Comparison of ENCODE assay signal across 23 cellular contexts in the genomic region with DNA sequence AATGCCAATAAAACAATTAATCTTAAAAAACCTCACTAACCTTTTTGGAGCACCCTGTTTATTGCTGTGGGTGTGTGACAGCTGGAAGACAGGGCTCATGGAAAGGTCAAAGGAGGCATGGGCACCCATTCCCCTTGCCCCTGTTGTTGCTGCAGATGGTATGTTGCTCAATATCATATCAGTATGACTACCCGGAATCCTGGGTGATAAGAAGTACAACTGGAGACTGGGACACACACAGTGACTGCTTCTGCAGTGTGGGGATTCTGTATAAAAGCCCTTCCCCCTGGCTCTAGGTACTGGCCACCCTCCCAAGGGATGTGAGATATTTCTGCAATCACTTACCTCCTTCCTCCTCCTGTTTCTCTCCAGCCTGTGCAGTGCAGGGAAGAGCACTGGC. TPM values are rescaled to one million over a fixed set of nuclear protein-coding genes. Genes with fewer than 3 reads are reported as not detected.
DNase-seq lines count a peak whose midpoint lies in the region; ATAC-seq, FAIRE-seq and TF ChIP-seq lines count a peak whose summit lies in the region.
"Had no signal": no experiment of that assay in that cellular context is flagged by ENCODE, and none has a peak within 500 bp of the region (broad histone marks: within the 10 kb centered on the region; RNA-seq: fewer than 3 reads in every experiment).

No MANE protein-coding gene starts in this region.

- H4K8ac ChIP-seq in IMR-90 (ENCODE audit: low read depth in 2 of 2, low read length in 2 of 2): no peak overlapping the region

- no peak overlapping the region for H4K91ac ChIP-seq in IMR-90 (ENCODE audit: insufficient read depth, low read depth, low read length)

- H3K27me3 Mint-ChIP-seq in naive thymus-derived CD4-positive, alpha-beta T cell: peaks cover 0 to 10% (median 0%) of the 10 kb centered on the region in 5 donors
- peaks cover 11% of the 10 kb centered on the region for H3K27me3 Mint-ChIP-seq in activated T-cell treated with anti-CD3 and anti-CD28 coated beads, Interleukin-2, amount 50 U/mL, for 72 hours (ENCODE audit: low read depth)

- H3K4me1 Mint-ChIP-seq in naive thymus-derived CD4-positive, alpha-beta T cell: peaks cover 0 to 36% (median 0%) of the 10 kb centered on the region in 7 donors
- H3K4me1 Mint-ChIP-seq in activated T-cell treated with anti-CD3 and anti-CD28 coated beads, Interleukin-2, amount 50 U/mL, for 72 hours (ENCODE audit: low read depth): peaks cover 44% of the 10 kb centered on the region

- H2BK15ac ChIP-seq in IMR-90 (ENCODE audit: low read depth, low read length): no peak overlapping the region

- H2AK5ac ChIP-seq in IMR-90 (ENCODE audit: low read depth, low read length): no peak overlapping the region

- H3K4me2 ChIP-seq in BLaER1 treated with 17β-estradiol and CSF1 and Interleukin-3, amounts not matched to agents 10 nM and 100 nM: peak overlapping the region in 9 of 11 experiments; percentile 15 to 73 (median 57); a peak in 16 of 22 replicates
- no peak overlapping the region for H3K4me2 ChIP-seq in IMR-90 (ENCODE audit: low read depth, low read length)

- DNase-seq in IMR-90 (no peak), amniotic epithelial cell (ENCODE audit: low read depth) (peak; percentile 14), small intestine (peak; percentile 97), NCI-H1694 treated with DMSO at 0.1 percent for 48 hours (lab: John Stamatoyannopoulos, UW) (no peak)
- DNase-seq in naive thymus-derived CD4-positive, alpha-beta T cell: no peak
- no peak for DNase-seq in activated T-cell treated with anti-CD3 and anti-CD28 coated beads, Interleukin-2, amount 50 U/mL, for 72 hours
- DNase-seq: Calu3; CD8-positive, alpha-beta memory T cell; GM23248; NCI-H1048; NCI-H1436; NCI-H1930; NCI-H510A; NCI-H748 treated with DMSO at 0.1 percent for 48 hours had no signal

- no peak for ATAC-seq in IMR-90 (ENCODE audit: low read depth)
- ATAC-seq in naive thymus-derived CD4-positive, alpha-beta T cell: no peak
- ATAC-seq in activated T-cell treated with anti-CD3 and anti-CD28 coated beads, Interleukin-2, amount 50 U/mL, for 72 hours (replicated peaks in 1 of 2): no peak

- H3K36me3 ChIP-seq in BLaER1 treated with 17β-estradiol and CSF1 and Interleukin-3, amounts not matched to agents 10 nM and 100 nM: no peaks in the 10 kb centered on the region
- H3K36me3 ChIP-seq in IMR-90 (ENCODE audit: control insufficient read depth, insufficient read depth, low read length) (no peaks in the 10 kb centered on the region), small intestine (ENCODE audit: control insufficient read depth in 2 of 2, insufficient read depth in 2 of 2, low read length in 2 of 2) (no peaks in the 10 kb centered on the region)
- H3K36me3 ChIP-seq in naive thymus-derived CD4-positive, alpha-beta T cell (ENCODE audit: control insufficient read depth in 2 of 3, insufficient read depth in 3 of 3, low read length in 3 of 3): no peaks in the 10 kb centered on the region
- H3K36me3 ChIP-seq: HAP-1, SJSA1 had no signal

- H3K9me1 ChIP-seq in IMR-90 (ENCODE audit: insufficient read depth, low read length): no peaks in the 10 kb centered on the region

- no peak for TF ChIP-seq POLR2A in IMR-90 (IDR thresholded peaks at IDR 0.05; ENCODE audit: low read depth, low read length)

- no peak overlapping the region for H4K5ac ChIP-seq in IMR-90 (ENCODE audit: low read depth, low read length)

- CTCF ChIA-PET in IMR-90 (lab: Yijun Ruan, JAX): no interaction called here
- CTCF ChIA-PET in naive thymus-derived CD4-positive, alpha-beta T cell (lab: Charles Lee): no interaction called here

- no peak overlapping the region for H2AFZ ChIP-seq in IMR-90 (replicated peaks; ENCODE audit: low read length, poor library complexity)
- H2AFZ ChIP-seq: GM23248 had no signal

- no peak for FAIRE-seq in small intestine (lab: Jason Lieb, UNC)
- FAIRE-seq: G401.6, GM18507, RCC 7860 had no signal

- H3K36me3 Mint-ChIP-seq in naive thymus-derived CD4-positive, alpha-beta T cell: no peaks in the 10 kb centered on the region
- no peaks in the 10 kb centered on the region for H3K36me3 Mint-ChIP-seq in activated T-cell treated with anti-CD3 and anti-CD28 coated beads, Interleukin-2, amount 50 U/mL, for 72 hours (ENCODE audit: insufficient read depth in 2 of 2)
- H3K36me3 Mint-ChIP-seq: CD8-positive, alpha-beta memory T cell had no signal

- H3K4me3 ChIP-seq in BLaER1 treated with 17β-estradiol and CSF1 and Interleukin-3, amounts not matched to agents 10 nM and 100 nM: no peak overlapping the region
- H3K4me3 ChIP-seq in IMR-90 (ENCODE audit: insufficient read depth, low read depth, low read length): no peak overlapping the region
- no peak overlapping the region for H3K4me3 ChIP-seq in small intestine (ENCODE audit: low read depth in 1 of 2, low read length in 2 of 2)
- H3K4me3 ChIP-seq in naive thymus-derived CD4-positive, alpha-beta T cell (ENCODE audit: low read length): no peak overlapping the region
- H3K4me3 ChIP-seq: GM23248, HAP-1, SJSA1 had no signal

- H3K4me1 ChIP-seq in BLaER1 treated with 17β-estradiol and CSF1 and Interleukin-3, amounts not matched to agents 10 nM and 100 nM: peaks cover 24 to 54% (median 50%) of the 10 kb centered on the region in 10 experiments
- H3K4me1 ChIP-seq in IMR-90 (ENCODE audit: control insufficient read depth, insufficient read depth, low read length): no peaks in the 10 kb centered on the region
- peaks cover 3 to 13% of the 10 kb centered on the region in 2 donors for H3K4me1 ChIP-seq in small intestine (ENCODE audit: control insufficient read depth in 2 of 2, insufficient read depth in 1 of 2, low read depth in 1 of 2, low read length in 1 of 2)
- peaks cover 0 to 3% of the 10 kb centered on the region in 2 donors for H3K4me1 ChIP-seq in naive thymus-derived CD4-positive, alpha-beta T cell (ENCODE audit: control insufficient read depth in 2 of 2, insufficient read depth in 2 of 2, low read length in 2 of 2)
- H3K4me1 ChIP-seq: SJSA1 had no signal

- no peak overlapping the region for H3K27ac ChIP-seq in BLaER1 treated with 17β-estradiol and CSF1 and Interleukin-3, amounts not matched to agents 10 nM and 100 nM
- no peak overlapping the region for H3K27ac ChIP-seq in IMR-90 (ENCODE audit: insufficient read depth, low read length)
- peak overlapping the region; percentile 16 to 78 for H3K27ac ChIP-seq in small intestine (ENCODE audit: low read depth in 1 of 2, low read length in 1 of 2)
- H3K27ac ChIP-seq in naive thymus-derived CD4-positive, alpha-beta T cell (ENCODE audit: low read depth, low read length): no peak overlapping the region
- H3K27ac ChIP-seq: C4-2B, GM23248, HL-60, SJSA1 had no signal

- no peak overlapping the region for H2AK9ac ChIP-seq in IMR-90 (replicated peaks; ENCODE audit: low read depth, low read length, poor library complexity)

- H4K20me1 ChIP-seq in BLaER1 treated with 17β-estradiol and CSF1 and Interleukin-3, amounts not matched to agents 10 nM and 100 nM: no peaks in the 10 kb centered on the region; a peak in 1 of 22 replicates
- no peaks in the 10 kb centered on the region for H4K20me1 ChIP-seq in IMR-90 (ENCODE audit: insufficient read depth, low read length)

- WGBS in IMR-90 (ENCODE audit: extremely low coverage in 2 of 2, insufficient read length in 1 of 2), 2 experiments: no CpG with 5 or more reads among the region's 1 CpG
- WGBS in small intestine, 3 donors: 23 to 71% (median 27%) methylated on average over 1 of the region's 1 CpG

- POLR2A ChIA-PET in IMR-90 (lab: Charles Lee; ENCODE audit: unreplicated experiment): no interaction called here
- POLR2A ChIA-PET in naive thymus-derived CD4-positive, alpha-beta T cell (lab: Charles Lee): no interaction called here

- dilution Hi-C loops in IMR-90 (cut with HindIII; ENCODE audit: low sequenced_read_pairs, unreplicated experiment): no loop called here

- no peaks in the 10 kb centered on the region for H3K27me3 ChIP-seq in BLaER1 treated with 17β-estradiol and CSF1 and Interleukin-3, amounts not matched to agents 10 nM and 100 nM
- H3K27me3 ChIP-seq in IMR-90 (ENCODE audit: control insufficient read depth, insufficient read depth, low read length) (peaks cover 16% of the 10 kb centered on the region), small intestine (ENCODE audit: control insufficient read depth in 2 of 2, insufficient read depth in 2 of 2, low read length in 2 of 2) (no peaks in the 10 kb centered on the region)
- H3K27me3 ChIP-seq in naive thymus-derived CD4-positive, alpha-beta T cell (ENCODE audit: control insufficient read depth in 2 of 2, insufficient read depth in 2 of 2, low read length in 2 of 2): no peaks in the 10 kb centered on the region

- no peaks in the 10 kb centered on the region for H3K9me3 Mint-ChIP-seq in naive thymus-derived CD4-positive, alpha-beta T cell
- H3K9me3 Mint-ChIP-seq in activated T-cell treated with anti-CD3 and anti-CD28 coated beads, Interleukin-2, amount 50 U/mL, for 72 hours: no peaks in the 10 kb centered on the region
- H3K9me3 Mint-ChIP-seq: CD8-positive, alpha-beta memory T cell had no signal

- no peak overlapping the region for H3K14ac ChIP-seq in IMR-90 (replicated peaks; ENCODE audit: low read depth, low read length)

- intact Hi-C loops in IMR-90 (cut with micrococcal nuclease): loop anchor here (5.0 kb wide), 1 partner anchor 180 kb away; no protein-coding TSS in a partner anchor
- intact Hi-C loops in naive thymus-derived CD4-positive, alpha-beta T cell (cut with micrococcal nuclease): loop anchor here in 1 of 2 donors (10.0 kb wide), 2 partner anchors 383 to 883 kb away; no protein-coding TSS in a partner anchor

- H3K79me1 ChIP-seq in IMR-90 (ENCODE audit: low read depth in 1 of 2, low read length in 2 of 2): no peaks in the 10 kb centered on the region

- TF ChIP-seq CTCF in IMR-90 (conservative IDR thresholded peaks at IDR 0.05; ENCODE audit: low read depth, low read length): no peak

- TF ChIP-seq RAD21 in IMR-90 (IDR thresholded peaks at IDR 0.05; ENCODE audit: low read length): no peak

- H3K23ac ChIP-seq in IMR-90 (ENCODE audit: low read depth, low read length): no peak overlapping the region

- H2BK20ac ChIP-seq in IMR-90 (ENCODE audit: low read depth, low read length): no peak overlapping the region

- no peak overlapping the region for H3K56ac ChIP-seq in IMR-90 (ENCODE audit: extremely low read depth, insufficient read depth, low read length)

- H3K9me3 ChIP-seq in BLaER1 treated with 17β-estradiol and CSF1 and Interleukin-3, amounts not matched to agents 10 nM and 100 nM (replicated peaks in 1 of 11): no peaks in the 10 kb centered on the region
- H3K9me3 ChIP-seq in IMR-90 (ENCODE audit: control insufficient read depth, insufficient read depth, low read length) (no peaks in the 10 kb centered on the region), small intestine (ENCODE audit: control insufficient read depth, low read depth) (no peaks in the 10 kb centered on the region)
- H3K9me3 ChIP-seq in naive thymus-derived CD4-positive, alpha-beta T cell (ENCODE audit: control insufficient read depth in 2 of 3, low read length in 3 of 3): no peaks in the 10 kb centered on the region
- H3K9me3 ChIP-seq: HAP-1, SJSA1 had no signal

- no peak overlapping the region for H2BK5ac ChIP-seq in IMR-90 (ENCODE audit: low read depth, low read length, poor library complexity, severe bottlenecking)

- in situ Hi-C loops in IMR-90 (cut with MboI; ENCODE audit: low sequenced_read_pairs): loop anchor here (5.0 kb wide), 2 partner anchors 225 to 550 kb away; no protein-coding TSS in a partner anchor

- no TSS peak for BruUV-seq in IMR-90 (replicated peaks; lab: Mats Ljungman, UMichigan)

- H3K9ac ChIP-seq in BLaER1 treated with 17β-estradiol and CSF1 and Interleukin-3, amounts not matched to agents 10 nM and 100 nM: no peak overlapping the region
- H3K9ac ChIP-seq in IMR-90 (ENCODE audit: low read depth, low read length): no peak overlapping the region
- H3K9ac ChIP-seq: GM23248 had no signal

- H3K4ac ChIP-seq in IMR-90 (ENCODE audit: low read depth, low read length): no peak overlapping the region

- no peak overlapping the region for H3K18ac ChIP-seq in IMR-90 (ENCODE audit: low read depth, low read length)

- H3K4me3 Mint-ChIP-seq in naive thymus-derived CD4-positive, alpha-beta T cell: no peak overlapping the region
- H3K4me3 Mint-ChIP-seq in activated T-cell treated with anti-CD3 and anti-CD28 coated beads, Interleukin-2, amount 50 U/mL, for 72 hours: no peak overlapping the region
- H3K4me3 Mint-ChIP-seq: CD8-positive, alpha-beta memory T cell had no signal

- H3K27ac Mint-ChIP-seq in naive thymus-derived CD4-positive, alpha-beta T cell: no peak overlapping the region
- H3K27ac Mint-ChIP-seq in activated T-cell treated with anti-CD3 and anti-CD28 coated beads, Interleukin-2, amount 50 U/mL, for 72 hours: no peak overlapping the region
- H3K27ac Mint-ChIP-seq: CD8-positive, alpha-beta memory T cell had no signal

- H2BK120ac ChIP-seq in IMR-90 (ENCODE audit: low read depth, low read length): no peak overlapping the region

RNA-seq across cellular contexts. Expression of a gene that starts 47.3 kb away (rescaled TPM):
- under 0.01 TPM in 1 of 2 replicates, not detected in the other for total RNA-seq in IMR-90 (2012; rRNA removed)
- polyA plus RNA-seq in IMR-90 (2012; rRNA removed) (0.02 TPM in 1 of 2 replicates, not detected in the other), small intestine (1 to 10 TPM in 2 of 3 donors, under 1 TPM in 1; 0.81 to 3.0 (median 1.8) TPM)
- not detected in 2 replicates for polyA plus RNA-seq in IMR-90 (2012; cell fraction: cytosol; rRNA removed)
- 0.05 TPM in 1 of 2 replicates, not detected in the other for polyA plus RNA-seq in IMR-90 (2012; cell fraction: nucleus; rRNA removed; ENCODE audit: low replicate concordance)
- not detected for total RNA-seq in naive thymus-derived CD4-positive, alpha-beta T cell
- polyA plus RNA-seq in naive thymus-derived CD4-positive, alpha-beta T cell: not detected
- not detected for total RNA-seq in activated T-cell treated with anti-CD3 and anti-CD28 coated beads, Interleukin-2, amount 50 U/mL, for 72 hours
- total RNA-seq: CD8-positive, alpha-beta memory T cell; GM23248; HT1080; SJSA1 had no signal
- polyA plus RNA-seq: CD8-positive, alpha-beta memory T cell; GM23248 had no signal

Comparison
In these comparisons a context has a peak if more than half of its experiments do, and no peak if none do; other contexts are left out.
1. H3K27ac ChIP-seq: peak in small intestine (2 of 2); none in BLaER1 treated with 17β-estradiol and CSF1 and Interleukin-3, amounts not matched to agents 10 nM and 100 nM (0 of 11), IMR-90 (single experiment) and naive thymus-derived CD4-positive, alpha-beta T cell (single experiment).
2. DNase-seq: peak in amniotic epithelial cell (single experiment) and small intestine (single experiment); none in IMR-90 (single experiment), NCI-H1694 treated with DMSO at 0.1 percent for 48 hours (single experiment), naive thymus-derived CD4-positive, alpha-beta T cell (0 of 9) and activated T-cell treated with anti-CD3 and anti-CD28 coated beads, Interleukin-2, amount 50 U/mL, for 72 hours (0 of 2).